ENCODE assay signal across 8 cellular contexts in genomic region chr16:72093448-72094265, GRCh38. TPM values are rescaled to one million over a fixed set of nuclear protein-coding genes. Genes with fewer than 3 reads are reported as not detected.
A peak's percentile ranks its signal among the peaks of the same experiment; 100 is the strongest.
DNase-seq lines count a peak whose midpoint lies in the region; ATAC-seq and TF ChIP-seq lines count a peak whose summit lies in the region.

TSS of gene DHX38 (plus strand) at chr16:72093847. CDS start at chr16:72096158, 2,311 bp downstream.
TSS of gene TXNL4B (minus strand) at chr16:72093620. CDS start at chr16:72090749, 2,871 bp downstream.

- no peak for TF ChIP-seq RAD21 in SK-N-SH (IDR thresholded peaks at IDR 0.05; ENCODE audit: low read length)

- no peaks in the 10 kb centered on the region for H3K9me3 ChIP-seq in SK-N-SH

- H2AFZ ChIP-seq in SK-N-SH (ENCODE audit: low read depth) = peak within 1 kb of the TSS; percentile 96

- peak; percentile 98 for DNase-seq in GM04504 (ENCODE audit: low read depth)
- DNase-seq in NCI-H1048 (lab: John Stamatoyannopoulos, UW) = peak; percentile 92
- peak; percentile 92 for DNase-seq in SK-N-SH
- DNase-seq in activated naive CD4-positive, alpha-beta T cell treated with anti-CD3 and anti-CD28 coated beads, Interleukin-2, amount 50 U/mL, for 16 hours = peak; percentile 90
- DNase-seq in germinal center (ENCODE audit: low spot score) = peak; percentile 97
- DNase-seq in non-pigmented ciliary epithelial cell (ENCODE audit: low read depth) = peak; percentile 98
- DNase-seq in superior temporal gyrus (ENCODE audit: extremely low spot score) = peak; percentile 100

- H3F3A ChIP-seq in SK-N-SH (replicated peaks; ENCODE audit: insufficient read depth) = peaks cover 4% of the 10 kb centered on the region

- no peaks in the 10 kb centered on the region for H3K27me3 ChIP-seq in SK-N-SH (ENCODE audit: insufficient read depth)

- H3K9ac ChIP-seq in SK-N-SH = peak within 1 kb of the TSS; percentile 85

- peaks cover 62% of the 10 kb centered on the region for H3K79me2 ChIP-seq in SK-N-SH (ENCODE audit: insufficient read depth)

- no peak; a peak in 1 of 4 replicates for TF ChIP-seq EP300 in SK-N-SH (IDR thresholded peaks at IDR 0.05; ENCODE audit: borderline replicate concordance in 1 of 2, low read depth in 1 of 2, low read length in 1 of 2)

- peak; percentile 97 for ATAC-seq in HG02571 (IDR thresholded peaks at IDR 0.05; ENCODE audit: unreplicated experiment)

- H3K9me2 ChIP-seq in SK-N-SH = no peaks in the 10 kb centered on the region

- peak within 1 kb of the TSS; percentile 97 to 100 for H3K4me3 ChIP-seq in SK-N-SH (ENCODE audit: low read depth in 2 of 2, low read length in 1 of 2)

- 0% methylated on average over 34 of the region's 43 CpGs for WGBS in SK-N-SH (ENCODE audit: low lambda C conversion rate)

- no peaks in the 10 kb centered on the region for H4K20me1 ChIP-seq in SK-N-SH (ENCODE audit: insufficient read depth)

- CTCF ChIA-PET in SK-N-SH (lab: Yijun Ruan, JAX) = interaction anchor here (1.3 to 1.5 kb wide), 3 partner anchors 27 to 31 kb away, joined by 4 to 8 read pairs (median 6); no protein-coding TSS in a partner anchor

- peaks cover 28 to 45% of the 10 kb centered on the region in 2 experiments for H3K36me3 ChIP-seq in SK-N-SH (replicated peaks in 1 of 2; ENCODE audit: control insufficient read depth in 1 of 2, insufficient read depth in 2 of 2, low read length in 1 of 2)

- no peak for TF ChIP-seq CTCF in SK-N-SH (IDR thresholded peaks at IDR 0.05)

- POLR2A ChIA-PET in SK-N-SH (lab: Yijun Ruan, JAX) = interaction anchor here (0.5 to 1.0 kb wide), 3 partner anchors 8 to 188 kb away, joined by 3 to 6 read pairs (median 3); no protein-coding TSS in a partner anchor

- peaks cover 9 to 19% of the 10 kb centered on the region in 2 experiments; a peak in 3 of 4 replicates for H3K4me1 ChIP-seq in SK-N-SH (ENCODE audit: control insufficient read depth in 1 of 2, insufficient read depth in 2 of 2, low read depth in 1 of 2, low read length in 1 of 2)

- peak within 1 kb of the TSS; percentile 85 for H3K4me2 ChIP-seq in SK-N-SH

- peak within 1 kb of the TSS; percentile 73 to 84 for H3K27ac ChIP-seq in SK-N-SH (ENCODE audit: low read depth in 2 of 2, low read length in 1 of 2)

TF ChIP-seq in SK-N-SH, 30 proteins besides CTCF, POLR2A, EP300 and RAD21:
- no peak for TF ChIP-seq USF1 (IDR thresholded peaks at IDR 0.05; ENCODE audit: borderline replicate concordance, low read depth)
- TF ChIP-seq POLR2AphosphoS5 (IDR thresholded peaks at IDR 0.05; ENCODE audit: low read depth, low read length) = peak; percentile 58
- peak; percentile 94 for TF ChIP-seq ELF1 (IDR thresholded peaks at IDR 0.05)
- TF ChIP-seq NFIC (IDR thresholded peaks at IDR 0.05; ENCODE audit: borderline replicate concordance) = peak; percentile 8; the same call in 1 of the 2 replicates
- TF ChIP-seq RXRA (IDR thresholded peaks at IDR 0.05; ENCODE audit: borderline replicate concordance, low read depth) = no peak
- peak; percentile 34; the same call in 1 of the 2 replicates for TF ChIP-seq IRF3 (IDR thresholded peaks at IDR 0.05; ENCODE audit: low read depth, low read length)
- TF ChIP-seq RFX5 (IDR thresholded peaks at IDR 0.05; ENCODE audit: low read length) = 0 out of 2 replicates have a peak, but pooled peaks have one; percentile 52
- peak; percentile 93 for TF ChIP-seq GABPA (IDR thresholded peaks at IDR 0.05; ENCODE audit: low read depth)
- TF ChIP-seq MXI1 (IDR thresholded peaks at IDR 0.05; ENCODE audit: low read depth, low read length) = peak; percentile 50; the same call in 1 of the 2 replicates
- TF ChIP-seq FOXM1 (IDR thresholded peaks at IDR 0.05; ENCODE audit: low read depth) = no peak
- TF ChIP-seq CHD2 (IDR thresholded peaks at IDR 0.05; ENCODE audit: low read length, partially characterized antibody) = peak; percentile 81
- peak; percentile 58 for TF ChIP-seq MAX (IDR thresholded peaks at IDR 0.05; ENCODE audit: low read depth)
- peak; percentile 70 for TF ChIP-seq PBX3 (IDR thresholded peaks at IDR 0.05)
- TF ChIP-seq SMC3 (IDR thresholded peaks at IDR 0.05; ENCODE audit: low read depth, low read length) = no peak
- TF ChIP-seq YY1 (IDR thresholded peaks at IDR 0.05; ENCODE audit: low read depth) = peak; percentile 98
- TF ChIP-seq NRF1 (IDR thresholded peaks at IDR 0.05; ENCODE audit: low read depth, low read length) = 0 out of 2 replicates have a peak, but pooled peaks have one; percentile 16
- peak; percentile 82 for TF ChIP-seq TAF1 (IDR thresholded peaks at IDR 0.05; ENCODE audit: borderline replicate concordance, low read depth, low read length)
- TF ChIP-seq REST (IDR thresholded peaks at IDR 0.05; ENCODE audit: low read depth, low read length) = no peak
- TF ChIP-seq SIN3A (IDR thresholded peaks at IDR 0.05; ENCODE audit: borderline replicate concordance, low read depth, low read length) = peak; percentile 53; the same call in 1 of the 2 replicates

RNA-seq across cellular contexts. Expression of gene DHX38, which starts in this region (rescaled TPM):
- polyA plus RNA-seq in SK-N-SH (2012; rRNA removed) = 60.2 and 75.0 TPM in 2 replicates
- polyA plus RNA-seq in SK-N-SH (2012; cell fraction: cytosol; rRNA removed) = 42.4 and 45.6 TPM in 2 replicates
- polyA plus RNA-seq in SK-N-SH (2012; cell fraction: nucleus; rRNA removed) = 182 and 196 TPM in 2 replicates

RNA-seq across cellular contexts. Expression of gene TXNL4B, which starts in this region (rescaled TPM):
- 8.9 and 12.7 TPM in 2 replicates for polyA plus RNA-seq in SK-N-SH (2012; rRNA removed)
- 11.9 and 13.3 TPM in 2 replicates for polyA plus RNA-seq in SK-N-SH (2012; cell fraction: cytosol; rRNA removed)
- 7.1 and 11.7 TPM in 2 replicates for polyA plus RNA-seq in SK-N-SH (2012; cell fraction: nucleus; rRNA removed)

Comparison
In these comparisons a context has a peak if more than half of its experiments do, and no peak if none do; other contexts are left out.
1. Peak in every context shown above with its lines: DNase-seq, ATAC-seq, H3K4me3 ChIP-seq and H3K27ac ChIP-seq.